24 cellular contexts compared by ENCODE assay signal in the genomic region with DNA sequence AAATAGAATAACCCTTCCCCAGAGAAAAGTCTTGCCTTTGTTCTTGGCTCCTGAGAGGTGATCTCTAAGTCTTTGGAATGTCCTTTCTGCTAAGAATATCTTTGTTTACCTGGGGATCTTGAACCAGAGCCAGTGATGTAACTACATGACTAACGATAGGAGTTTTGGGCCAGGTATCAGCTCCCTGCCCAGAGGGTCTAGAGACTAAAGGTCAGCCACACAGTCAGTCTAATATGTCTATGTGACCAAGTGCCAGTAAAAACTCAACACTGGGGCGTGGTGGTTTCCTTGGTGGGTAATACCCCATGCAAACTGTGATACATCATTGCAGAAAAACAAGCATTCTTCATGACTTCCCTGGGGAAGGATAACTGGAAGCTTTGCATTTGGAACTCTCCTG.
DNase-seq lines count a peak whose midpoint lies in the region; ATAC-seq and TF ChIP-seq lines count a peak whose summit lies in the region.
"Had no signal": no experiment of that assay in that cellular context is flagged by ENCODE, and none has a peak within 500 bp of the region (broad histone marks: within the 10 kb centered on the region; RNA-seq: fewer than 3 reads in every experiment).

No MANE protein-coding gene starts in this region.

- no peak overlapping the region for H3K4me3 ChIP-seq in mammary epithelial cell (replicated peaks in 1 of 3; ENCODE audit: insufficient read depth in 1 of 3, low read depth in 2 of 3, low read length in 3 of 3)
- H3K4me3 ChIP-seq: GM23248, MG63 had no signal

- ATAC-seq in GM19324 (IDR thresholded peaks at IDR 0.05; ENCODE audit: low FRiP score, unreplicated experiment) = no peak
- ATAC-seq: CD8-positive, alpha-beta T cell; HepG2 had no signal

- BruUV-seq in mammary epithelial cell (replicated peaks; lab: Mats Ljungman, UMichigan) = no TSS peak

- intact Hi-C loops in mammary epithelial cell (cut with micrococcal nuclease) = loop anchor here (5.0 kb wide), 4 partner anchors 118 to 287 kb away; a partner anchor contains a TSS

- peaks cover 73% of the 10 kb centered on the region for H3K4me1 ChIP-seq in mammary epithelial cell (ENCODE audit: insufficient read depth, low read length)

- DNase-seq in NCI-H69 (lab: John Stamatoyannopoulos, UW) (peak; percentile 43), mammary epithelial cell (peak; percentile 90), kidney tubule cell (ENCODE audit: low spot score) (peak; percentile 77), NCI-H1436 treated with DMSO at 0.1 percent for 48 hours (lab: John Stamatoyannopoulos, UW) (no peak), RPMI8226 (no peak)
- DNase-seq in activated naive CD4-positive, alpha-beta T cell treated with anti-CD3 and anti-CD28 coated beads, Interleukin-2, amount 50 U/mL, for 16 hours = no peak
- DNase-seq: CD8-positive, alpha-beta T cell; DMS153; DND-41; GM23248; H7; Kasumi-1; MG63; NCI-H1105 treated with DMSO at 0.1 percent for 48 hours; NCI-H2029; NCI-H446; NCI-H524 treated with DMSO at 0.1 percent for 48 hours; NCI-H82; NK-92 treated with Interleukin-12 subunit alpha and Interleukin-12 subunit beta, amount 100 ng/mL, for 24 hours; SK-N-SH; SW 1271 had no signal

- H2AFZ ChIP-seq in mammary epithelial cell (ENCODE audit: low read depth, low read length) = no peak overlapping the region
- H2AFZ ChIP-seq: GM23248 had no signal

- peak overlapping the region; percentile 48 for H3K4me2 ChIP-seq in mammary epithelial cell (ENCODE audit: insufficient read depth, low read depth, low read length)
- H3K4me2 ChIP-seq: SK-N-SH had no signal

- no peak for TF ChIP-seq CTCF in mammary epithelial cell (conservative IDR thresholded peaks at IDR 0.05 in 1 of 2, IDR thresholded peaks at IDR 0.05 in 1 of 2; ENCODE audit: extremely low read depth in 1 of 2, insufficient read depth in 1 of 2, low read depth in 1 of 2, low read length in 2 of 2)

- no peaks in the 10 kb centered on the region for H3K79me2 ChIP-seq in mammary epithelial cell (ENCODE audit: insufficient read depth, low read length)

- H3K27me3 ChIP-seq in mammary epithelial cell (ENCODE audit: insufficient read depth, low read length) = no peaks in the 10 kb centered on the region
- H3K27me3 ChIP-seq: MG63 had no signal

- H3K9me3 ChIP-seq in mammary epithelial cell (replicated peaks; ENCODE audit: insufficient read depth, low read length) = no peaks in the 10 kb centered on the region
- H3K9me3 ChIP-seq: MG63, SK-N-SH had no signal

- in situ Hi-C loops in mammary epithelial cell (cut with MboI; ENCODE audit: low sequenced_read_pairs in 2 of 2) = no loop called here

- dilution Hi-C loops in mammary epithelial cell (cut with HindIII; ENCODE audit: low sequenced_read_pairs) = no loop called here

- H3K27ac ChIP-seq in mammary epithelial cell (ENCODE audit: insufficient read depth, low read depth, low read length) = peak overlapping the region; percentile 57
- H3K27ac ChIP-seq: C4-2B, GM23248 had no signal

- no peaks in the 10 kb centered on the region for H3K36me3 ChIP-seq in mammary epithelial cell (ENCODE audit: insufficient read depth, low read length)
- H3K36me3 ChIP-seq: MG63 had no signal

- CTCF ChIA-PET in mammary epithelial cell (lab: Charles Lee; ENCODE audit: low non-redundant PET) = interaction anchor here (0.5 to 0.7 kb wide), 2 partner anchors 9 to 73 kb away, joined by 4 to 6 read pairs; no protein-coding TSS in a partner anchor

- no peaks in the 10 kb centered on the region for H4K20me1 ChIP-seq in mammary epithelial cell (ENCODE audit: insufficient read depth, low read length)

- H3K9ac ChIP-seq in mammary epithelial cell (ENCODE audit: insufficient read depth, low read length) = no peak overlapping the region
- H3K9ac ChIP-seq: GM23248, SK-N-SH had no signal

- WGBS in mammary epithelial cell (ENCODE audit: low coverage, missing lambda C conversion rate) = 0% methylated on average over 1 of the region's 2 CpGs

Comparison
In these comparisons a context has a peak if more than half of its experiments do, and no peak if none do; other contexts are left out.
1. DNase-seq: peak in NCI-H69 (single experiment), mammary epithelial cell (single experiment) and kidney tubule cell (single experiment); none in NCI-H1436 treated with DMSO at 0.1 percent for 48 hours (single experiment), activated naive CD4-positive, alpha-beta T cell treated with anti-CD3 and anti-CD28 coated beads, Interleukin-2, amount 50 U/mL, for 16 hours (single experiment) and RPMI8226 (single experiment).